Comparison of ENCODE assay signal across 11 cellular contexts in genomic region chrX:114127005-114127404, GRCh38.
"Had no signal": no experiment of that assay in that cellular context is flagged by ENCODE, and none has a peak within 500 bp of the region (broad histone marks: within the 10 kb centered on the region; RNA-seq: fewer than 3 reads in every experiment).

No MANE protein-coding gene starts in this region.

- FAIRE-seq: H1, H54 had no signal

- DNase-seq: GM23248, GOT3, H7, HCEC 1CT, HFFc6 had no signal

- H3K27ac Mint-ChIP-seq: GM23338, H9, HFFc6 had no signal

- ATAC-seq: HCT116 had no signal

- H3K4me1 Mint-ChIP-seq: GM23338 had no signal

- H3K27ac ChIP-seq: GM23248 had no signal

- H3K9me3 Mint-ChIP-seq: GM23338, HFFc6 had no signal

- H3K4me1 ChIP-seq: HAP-1 had no signal

- H3K4me3 ChIP-seq: GM23248, GM23338, HAP-1 had no signal

- H2AFZ ChIP-seq: GM23248, GM23338 had no signal

- H3K4me3 Mint-ChIP-seq: GM23338, HFFc6 had no signal

- H3K9me3 ChIP-seq: HAP-1 had no signal

- H3K36me3 ChIP-seq: HAP-1 had no signal

- H3K9ac ChIP-seq: GM23248 had no signal
